8 cellular contexts compared by ENCODE assay signal in the genomic region with DNA sequence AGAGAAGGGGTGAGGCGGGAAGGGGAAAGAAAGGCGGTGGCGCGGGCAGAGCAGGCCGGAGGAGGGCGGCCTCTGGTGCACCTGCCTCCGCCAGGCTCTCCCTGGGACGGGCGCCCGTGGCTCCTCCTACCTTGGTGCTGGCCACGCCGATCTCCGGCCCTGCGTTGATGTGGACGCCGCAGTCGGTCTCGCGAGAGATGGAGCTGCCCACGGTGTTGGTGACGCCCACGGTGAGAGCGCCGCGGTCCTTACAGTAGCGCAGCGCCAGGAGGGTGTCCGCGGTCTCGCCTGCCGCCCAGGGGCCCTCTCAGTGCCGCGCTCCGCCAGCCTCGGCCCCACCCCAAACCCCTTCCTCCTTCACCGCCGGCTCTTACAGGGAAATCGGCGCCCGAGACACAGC.
DNase-seq lines count a peak whose midpoint lies in the region; ATAC-seq lines count a peak whose summit lies in the region.

No MANE protein-coding gene starts in this region.

- no peaks in the 10 kb centered on the region for H3K9me3 ChIP-seq in iPS-15b (ENCODE audit: control insufficient read depth, insufficient read depth, low read length)

- ATAC-seq in GM18511 (IDR thresholded peaks at IDR 0.05; ENCODE audit: unreplicated experiment) (peak; percentile 94), HG02798 (IDR thresholded peaks at IDR 0.05; ENCODE audit: poor library complexity, unreplicated experiment) (no peak)

- H3K4me1 ChIP-seq in iPS-15b (ENCODE audit: control insufficient read depth, insufficient read depth, low read length) = peaks cover 5% of the 10 kb centered on the region

- H3K4me3 ChIP-seq in iPS-15b (ENCODE audit: low read depth, low read length) = peak overlapping the region; percentile 36

- H3K27me3 ChIP-seq in iPS-15b (ENCODE audit: control insufficient read depth, insufficient read depth, low read length) = no peaks in the 10 kb centered on the region

- DNase-seq in NCI-H1092 (lab: John Stamatoyannopoulos, UW) = peak; percentile 92
- DNase-seq in activated CD8-positive, alpha-beta memory T cell treated with anti-CD3 and anti-CD28 coated beads, Interleukin-2, amount 50 U/mL, for 48 hours = peak; percentile 84
- DNase-seq in stimulated activated CD4-positive, alpha-beta T cell treated with anti-CD3 and anti-CD28 coated beads, TNF-alpha, amount 100 ng/mL, for 4 hours (ENCODE audit: low read depth in 3 of 3) = peak; percentile 7 to 49 (median 36)
- no peak for DNase-seq in islet precursor cell
- no peak for DNase-seq in GF-D8 (lab: John Stamatoyannopoulos, UW)

- H3K36me3 ChIP-seq in iPS-15b (ENCODE audit: control insufficient read depth, insufficient read depth, low read length) = peaks cover 40% of the 10 kb centered on the region

- peak overlapping the region; percentile 20 for H3K9ac ChIP-seq in iPS-15b (ENCODE audit: low read depth, low read length)

Comparison
In these comparisons a context has a peak if more than half of its experiments do, and no peak if none do; other contexts are left out.
1. DNase-seq: peak in NCI-H1092 (single experiment), activated CD8-positive, alpha-beta memory T cell treated with anti-CD3 and anti-CD28 coated beads, Interleukin-2, amount 50 U/mL, for 48 hours (single experiment) and stimulated activated CD4-positive, alpha-beta T cell treated with anti-CD3 and anti-CD28 coated beads, TNF-alpha, amount 100 ng/mL, for 4 hours (3 of 3); none in islet precursor cell (single experiment) and GF-D8 (single experiment).